6 cellular contexts compared by ENCODE assay signal in the genomic region with DNA sequence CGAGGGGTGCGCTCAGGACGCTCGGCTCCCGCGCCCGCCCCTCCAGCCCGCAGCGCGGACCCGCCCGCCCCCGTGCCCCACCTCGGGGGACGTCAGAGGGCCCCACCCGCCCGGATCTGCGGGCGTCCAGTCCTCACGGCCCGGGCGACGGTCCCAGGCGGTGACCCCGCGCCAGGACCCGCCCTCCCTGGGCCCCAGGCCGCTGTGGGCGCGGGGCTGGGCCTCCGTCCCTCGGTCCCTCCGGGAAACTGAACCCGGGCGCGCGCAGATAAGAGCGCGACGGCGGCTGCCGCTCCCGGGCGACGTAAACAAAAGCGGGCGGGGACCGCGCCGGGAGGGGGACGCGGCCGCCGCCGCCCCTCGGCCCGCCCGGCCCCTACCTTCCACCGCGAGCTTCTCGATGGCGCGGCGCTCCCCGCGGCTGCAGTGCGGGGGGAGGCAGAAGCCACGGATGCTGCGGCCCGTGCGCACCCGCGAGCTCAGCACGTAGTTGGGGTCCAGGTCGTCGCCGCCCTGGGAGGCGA. TPM values are rescaled to one million over a fixed set of nuclear protein-coding genes. Genes with fewer than 3 reads are reported as not detected.
DNase-seq lines count a peak whose midpoint lies in the region; ATAC-seq and TF ChIP-seq lines count a peak whose summit lies in the region.

No MANE protein-coding gene starts in this region.

- H3K4me1 ChIP-seq in gastrocnemius medialis: peaks cover 15 to 19% of the 10 kb centered on the region in 2 donors

- peak; percentile 71 for DNase-seq in NCI-H748 (lab: John Stamatoyannopoulos, UW; ENCODE audit: unreplicated experiment)
- DNase-seq in NCI-H748 treated with DMSO at 0.1 percent for 48 hours (lab: John Stamatoyannopoulos, UW): no peak
- no peak for DNase-seq in epithelial cell of prostate (ENCODE audit: low read depth, low spot score)
- no peak for DNase-seq in gastrocnemius medialis
- DNase-seq in stimulated activated CD4-positive, alpha-beta T cell treated with anti-CD3 and anti-CD28 coated beads, Interleukin-2, amount 100 ng/mL, for 48 hours: no peak

- intact Hi-C loops in gastrocnemius medialis (cut with DNase I; ENCODE audit: low total_unique reads): no loop called here

- H3K27me3 ChIP-seq in gastrocnemius medialis: peaks cover 0 to 23% (median 7%) of the 10 kb centered on the region in 3 donors

- H3K9me3 ChIP-seq in gastrocnemius medialis: no peaks in the 10 kb centered on the region

- no peak for TF ChIP-seq CTCF in gastrocnemius medialis (IDR thresholded peaks at IDR 0.05 in 4 of 5, conservative IDR thresholded peaks at IDR 0.05 in 1 of 5)

- H3K27ac ChIP-seq in epithelial cell of prostate (peak overlapping the region; percentile 46), gastrocnemius medialis (peak overlapping the region; percentile 18 to 66 (median 38))

- in situ Hi-C loops in gastrocnemius medialis (cut with MboI; ENCODE audit: low sequenced_read_pairs in 4 of 4): no loop called here

- ATAC-seq in gastrocnemius medialis (peak; percentile 8 to 19), HG02970 (IDR thresholded peaks at IDR 0.05; ENCODE audit: low FRiP score, unreplicated experiment) (no peak)

- no peak for TF ChIP-seq POLR2A in gastrocnemius medialis (IDR thresholded peaks at IDR 0.05)

- no peaks in the 10 kb centered on the region for H3K36me3 ChIP-seq in gastrocnemius medialis

- H3K4me3 ChIP-seq in gastrocnemius medialis: peak overlapping the region; percentile 49 to 59 (median 52)

RNA-seq across cellular contexts. Expression of gene CKB, which starts 1.1 kb away (rescaled TPM):
- 100 to 1,000 TPM in 1 of 4 donors, 10 to 100 TPM in 3; 20.7 to 110 (median 43.4) TPM for total RNA-seq in gastrocnemius medialis

RNA-seq across cellular contexts. Expression of gene TRMT61A, which starts 7.5 kb away (rescaled TPM):
- total RNA-seq in gastrocnemius medialis: 10 to 100 TPM in 1 of 4 donors, 1 to 10 TPM in 3; 8.3 to 11.0 (median 9.6) TPM

RNA-seq across cellular contexts. Expression of gene BAG5, which starts 41.0 kb away (rescaled TPM):
- total RNA-seq in gastrocnemius medialis: 10 to 100 TPM; 16.9 to 22.6 (median 21.0) TPM

RNA-seq across cellular contexts. Expression of gene COA8, which starts 41.3 kb away (rescaled TPM):
- 100 to 1,000 TPM in 1 of 4 donors, 10 to 100 TPM in 3; 56.7 to 111 (median 71.7) TPM for total RNA-seq in gastrocnemius medialis
